Comparison of ENCODE assay signal across 20 cellular contexts in the genomic region with DNA sequence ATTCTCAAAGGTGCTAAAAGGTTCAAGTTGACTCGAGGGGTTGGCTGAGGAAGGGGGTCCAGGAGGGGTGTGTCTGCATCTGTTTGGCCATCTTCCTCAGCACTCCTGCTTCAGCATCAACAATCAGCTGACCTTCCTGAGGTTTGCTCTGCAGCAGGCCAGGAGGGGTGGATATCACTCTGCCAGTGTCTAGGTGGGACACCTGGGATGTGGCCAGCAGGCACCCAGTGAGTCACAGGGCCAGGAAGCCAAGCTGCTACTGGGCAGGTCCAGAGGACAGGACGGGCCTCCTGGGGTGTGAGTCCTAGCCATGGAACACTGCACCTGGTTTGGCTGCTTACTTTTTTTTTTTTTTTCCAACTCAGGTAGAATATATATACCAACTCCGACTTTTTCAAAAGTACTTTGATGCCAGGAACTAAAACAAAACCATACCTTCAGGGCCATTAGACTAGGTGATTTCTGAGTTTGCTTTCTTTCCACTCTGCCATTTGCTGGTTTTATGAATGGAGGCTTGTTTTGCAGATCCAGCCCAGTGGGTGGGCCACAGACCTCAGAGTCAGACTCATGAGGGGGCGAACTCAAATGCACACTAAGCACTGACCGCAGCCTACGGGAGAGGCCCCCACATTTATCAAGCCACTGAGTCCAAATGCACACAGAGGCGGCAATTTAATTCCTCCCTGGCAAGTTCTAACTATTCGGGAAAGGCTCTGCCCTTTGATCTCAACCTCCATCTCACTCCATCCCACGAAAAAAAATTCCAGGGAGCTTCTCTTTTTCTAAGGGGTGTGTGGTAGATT.
DNase-seq lines count a peak whose midpoint lies in the region; ATAC-seq and TF ChIP-seq lines count a peak whose summit lies in the region.
"Had no signal": no experiment of that assay in that cellular context is flagged by ENCODE, and none has a peak within 500 bp of the region (broad histone marks: within the 10 kb centered on the region; RNA-seq: fewer than 3 reads in every experiment).

No MANE protein-coding gene starts in this region.

- H3K36me3 Mint-ChIP-seq in activated CD8-positive, alpha-beta T cell treated with anti-CD3 and anti-CD28 coated beads for 36 hours (ENCODE audit: low read depth): peaks cover 13% of the 10 kb centered on the region
- peaks cover 63% of the 10 kb centered on the region for H3K36me3 Mint-ChIP-seq in activated CD8-positive, alpha-beta T cell treated with anti-CD3 and anti-CD28 coated beads, Interleukin-2, amount 10 ng/mL, durations not matched to agents 7 days and 5 days (ENCODE audit: low read depth)
- H3K36me3 Mint-ChIP-seq: activated CD4-positive, alpha-beta memory T cell treated with anti-CD3 and anti-CD28 coated beads for 36 hours had no signal

- H3K4me3 Mint-ChIP-seq in activated CD8-positive, alpha-beta T cell treated with anti-CD3 and anti-CD28 coated beads for 36 hours: no peak overlapping the region
- H3K4me3 Mint-ChIP-seq in activated CD8-positive, alpha-beta T cell treated with anti-CD3 and anti-CD28 coated beads, Interleukin-2, amount 10 ng/mL, durations not matched to agents 7 days and 5 days: no peak overlapping the region
- H3K4me3 Mint-ChIP-seq: activated CD4-positive, alpha-beta memory T cell treated with anti-CD3 and anti-CD28 coated beads for 36 hours; HFFc6; stimulated activated naive B cell treated with anti-CD40 and anti-IgM and Interleukin-4, amounts not matched to agents 10 μg/mL and 1 μg/mL and 100 μg/mL, for 72 hours had no signal

- no peaks in the 10 kb centered on the region for H3F3A ChIP-seq in PC-3 (ENCODE audit: low read length, unreplicated experiment)

- no peak for DNase-seq in activated CD8-positive, alpha-beta T cell treated with anti-CD3 and anti-CD28 coated beads for 36 hours
- DNase-seq in activated CD8-positive, alpha-beta T cell treated with anti-CD3 and anti-CD28 coated beads, Interleukin-2, amount 10 ng/mL, durations not matched to agents 7 days and 5 days: no peak
- peak; percentile 30 for DNase-seq in PC-3
- DNase-seq in right atrium auricular region (ENCODE audit: low spot score): no peak
- peak in 1 of 2 donors; percentile 44 for DNase-seq in gastrocnemius medialis
- no peak for DNase-seq in NCI-H1105 (lab: John Stamatoyannopoulos, UW)
- no peak for DNase-seq in NCI-H1092 treated with DMSO at 0.1 percent for 48 hours (lab: John Stamatoyannopoulos, UW)
- DNase-seq: activated CD4-positive, alpha-beta memory T cell treated with anti-CD3 and anti-CD28 coated beads for 36 hours; activated effector memory CD4-positive, alpha-beta T cell treated with anti-CD3 and anti-CD28 coated beads, Interleukin-2, amount 50 U/mL, for 16 hours; aorta; colonic mucosa; heart left ventricle; HFFc6; NCI-H748 treated with DMSO at 0.1 percent for 48 hours; stimulated activated naive B cell treated with anti-CD40 and anti-IgM and Interleukin-4, amounts not matched to agents 10 μg/mL and 1 μg/mL and 100 μg/mL, for 72 hours; upper lobe of left lung had no signal

- in situ Hi-C loops in gastrocnemius medialis (cut with MboI; ENCODE audit: low sequenced_read_pairs in 4 of 4): loop anchor here in 1 of 4 donors (25.0 kb wide), 1 partner anchor 344 kb away; a partner anchor contains a TSS

- no peaks in the 10 kb centered on the region for H4K20me1 ChIP-seq in PC-3 (ENCODE audit: low read length)

- no peaks in the 10 kb centered on the region for H3K9me3 Mint-ChIP-seq in activated CD8-positive, alpha-beta T cell treated with anti-CD3 and anti-CD28 coated beads for 36 hours
- H3K9me3 Mint-ChIP-seq in activated CD8-positive, alpha-beta T cell treated with anti-CD3 and anti-CD28 coated beads, Interleukin-2, amount 10 ng/mL, durations not matched to agents 7 days and 5 days (ENCODE audit: insufficient read depth): no peaks in the 10 kb centered on the region
- H3K9me3 Mint-ChIP-seq: activated CD4-positive, alpha-beta memory T cell treated with anti-CD3 and anti-CD28 coated beads for 36 hours; HFFc6; stimulated activated naive B cell treated with anti-CD40 and anti-IgM and Interleukin-4, amounts not matched to agents 10 μg/mL and 1 μg/mL and 100 μg/mL, for 72 hours had no signal

- H3K4me1 ChIP-seq in PC-3 (ENCODE audit: insufficient read depth, low read length) (peaks cover 21% of the 10 kb centered on the region), right atrium auricular region (peaks cover 0 to 21% of the 10 kb centered on the region in 2 donors), gastrocnemius medialis (peaks cover 27 to 34% of the 10 kb centered on the region in 2 donors)
- H3K4me1 ChIP-seq: colonic mucosa had no signal

- H3K9me3 ChIP-seq in PC-3 (ENCODE audit: low read length) (no peaks in the 10 kb centered on the region), right atrium auricular region (no peaks in the 10 kb centered on the region), gastrocnemius medialis (no peaks in the 10 kb centered on the region)
- H3K9me3 ChIP-seq: colonic mucosa, esophagus muscularis mucosa, heart left ventricle, upper lobe of left lung had no signal

- H3K9me2 ChIP-seq in PC-3 (replicated peaks; ENCODE audit: low read length): no peaks in the 10 kb centered on the region

- CTCF ChIA-PET in activated CD8-positive, alpha-beta T cell treated with anti-CD3 and anti-CD28 coated beads for 36 hours (lab: Charles Lee): no interaction called here
- CTCF ChIA-PET in activated CD8-positive, alpha-beta T cell treated with anti-CD3 and anti-CD28 coated beads, Interleukin-2, amount 10 ng/mL, durations not matched to agents 7 days and 5 days (lab: Charles Lee): no interaction called here
- CTCF ChIA-PET in PC-3 (lab: Charles Lee): no interaction called here

- intact Hi-C loops in activated CD8-positive, alpha-beta T cell treated with anti-CD3 and anti-CD28 coated beads for 36 hours (cut with micrococcal nuclease): no loop called here
- intact Hi-C loops in PC-3 (cut with micrococcal nuclease) (no loop called here), gastrocnemius medialis (cut with DNase I; ENCODE audit: low total_unique reads) (loop anchor here (5.0 kb wide), 2 partner anchors 39 to 74 kb away; a partner anchor contains a TSS)

- H3K4me2 ChIP-seq in PC-3 (ENCODE audit: low read length): no peak overlapping the region

- no peak for ATAC-seq in activated CD8-positive, alpha-beta T cell treated with anti-CD3 and anti-CD28 coated beads for 36 hours
- no peak for ATAC-seq in activated CD8-positive, alpha-beta T cell treated with anti-CD3 and anti-CD28 coated beads, Interleukin-2, amount 10 ng/mL, durations not matched to agents 7 days and 5 days
- ATAC-seq in PC-3 (peak; percentile 37), gastrocnemius medialis (peak; percentile 15 to 17), HG02938 (IDR thresholded peaks at IDR 0.05; ENCODE audit: unreplicated experiment) (no peak)
- ATAC-seq: Panc1; stimulated activated naive B cell treated with anti-CD40 and anti-IgM and Interleukin-4, amounts not matched to agents 10 μg/mL and 1 μg/mL and 100 μg/mL, for 72 hours had no signal

- BruUV-seq in PC-3 (replicated peaks; lab: Mats Ljungman, UMichigan): no TSS peak

- no peak for TF ChIP-seq CTCF in activated CD8-positive, alpha-beta T cell treated with anti-CD3 and anti-CD28 coated beads for 36 hours (IDR thresholded peaks at IDR 0.05)
- TF ChIP-seq CTCF in PC-3 (conservative IDR thresholded peaks at IDR 0.05; ENCODE audit: low read depth, low read length) (no peak), right atrium auricular region (IDR thresholded peaks at IDR 0.05) (no peak), gastrocnemius medialis (IDR thresholded peaks at IDR 0.05 in 4 of 5, conservative IDR thresholded peaks at IDR 0.05 in 1 of 5) (no peak)

- no peaks in the 10 kb centered on the region for H3K27me3 ChIP-seq in PC-3 (ENCODE audit: low read length)
- H3K27me3 ChIP-seq in right atrium auricular region: no peaks in the 10 kb centered on the region
- no peaks in the 10 kb centered on the region for H3K27me3 ChIP-seq in gastrocnemius medialis
- H3K27me3 ChIP-seq: colonic mucosa, esophagus muscularis mucosa, heart left ventricle, upper lobe of left lung had no signal

- no peak overlapping the region for H2AFZ ChIP-seq in PC-3 (ENCODE audit: low read length)

- H3K79me2 ChIP-seq in PC-3 (ENCODE audit: low read length): no peaks in the 10 kb centered on the region

- H3K27me3 Mint-ChIP-seq in activated CD8-positive, alpha-beta T cell treated with anti-CD3 and anti-CD28 coated beads for 36 hours: no peaks in the 10 kb centered on the region
- no peaks in the 10 kb centered on the region for H3K27me3 Mint-ChIP-seq in activated CD8-positive, alpha-beta T cell treated with anti-CD3 and anti-CD28 coated beads, Interleukin-2, amount 10 ng/mL, durations not matched to agents 7 days and 5 days (ENCODE audit: low read depth)
- H3K27me3 Mint-ChIP-seq: activated CD4-positive, alpha-beta memory T cell treated with anti-CD3 and anti-CD28 coated beads for 36 hours; stimulated activated naive B cell treated with anti-CD40 and anti-IgM and Interleukin-4, amounts not matched to agents 10 μg/mL and 1 μg/mL and 100 μg/mL, for 72 hours had no signal

- peaks cover 14% of the 10 kb centered on the region for H3K36me3 ChIP-seq in PC-3 (ENCODE audit: low read depth, low read length)
- no peaks in the 10 kb centered on the region for H3K36me3 ChIP-seq in right atrium auricular region
- peaks cover 0 to 22% of the 10 kb centered on the region in 2 donors for H3K36me3 ChIP-seq in gastrocnemius medialis
- H3K36me3 ChIP-seq: colonic mucosa had no signal

- POLR2A ChIA-PET in activated CD8-positive, alpha-beta T cell treated with anti-CD3 and anti-CD28 coated beads for 36 hours (lab: Charles Lee): no interaction called here
- POLR2A ChIA-PET in activated CD8-positive, alpha-beta T cell treated with anti-CD3 and anti-CD28 coated beads, Interleukin-2, amount 10 ng/mL, durations not matched to agents 7 days and 5 days (lab: Charles Lee): no interaction called here
- POLR2A ChIA-PET in PC-3 (lab: Charles Lee; ENCODE audit: unreplicated experiment): no interaction called here

- peaks cover 20% of the 10 kb centered on the region for H3K4me1 Mint-ChIP-seq in activated CD8-positive, alpha-beta T cell treated with anti-CD3 and anti-CD28 coated beads for 36 hours (ENCODE audit: low read depth)
- peaks cover 12% of the 10 kb centered on the region for H3K4me1 Mint-ChIP-seq in activated CD8-positive, alpha-beta T cell treated with anti-CD3 and anti-CD28 coated beads, Interleukin-2, amount 10 ng/mL, durations not matched to agents 7 days and 5 days (ENCODE audit: low read depth)

- no peak for TF ChIP-seq POLR2A in gastrocnemius medialis (IDR thresholded peaks at IDR 0.05)

- peak overlapping the region; percentile 67 for H3K27ac Mint-ChIP-seq in activated CD8-positive, alpha-beta T cell treated with anti-CD3 and anti-CD28 coated beads for 36 hours
- H3K27ac Mint-ChIP-seq in activated CD8-positive, alpha-beta T cell treated with anti-CD3 and anti-CD28 coated beads, Interleukin-2, amount 10 ng/mL, durations not matched to agents 7 days and 5 days: no peak overlapping the region
- H3K27ac Mint-ChIP-seq: activated CD4-positive, alpha-beta memory T cell treated with anti-CD3 and anti-CD28 coated beads for 36 hours; HFFc6; stimulated activated naive B cell treated with anti-CD40 and anti-IgM and Interleukin-4, amounts not matched to agents 10 μg/mL and 1 μg/mL and 100 μg/mL, for 72 hours had no signal

- no peak overlapping the region for H3K9ac ChIP-seq in PC-3 (ENCODE audit: low read length)

- H3K27ac ChIP-seq in PC-3 (ENCODE audit: low read length) (no peak overlapping the region), right atrium auricular region (peak overlapping the region; percentile 65 to 73), gastrocnemius medialis (peak overlapping the region; percentile 84 to 98 (median 91))
- H3K27ac ChIP-seq: C4-2B, colonic mucosa, esophagus muscularis mucosa, upper lobe of left lung had no signal

- H3K4me3 ChIP-seq in PC-3 (ENCODE audit: low read length): no peak overlapping the region
- no peak overlapping the region for H3K4me3 ChIP-seq in right atrium auricular region
- H3K4me3 ChIP-seq in gastrocnemius medialis: no peak overlapping the region
- H3K4me3 ChIP-seq: colonic mucosa, esophagus muscularis mucosa, heart left ventricle, upper lobe of left lung had no signal

Comparison
In these comparisons a context has a peak if more than half of its experiments do, and no peak if none do; other contexts are left out.
1. ATAC-seq: peak in PC-3 (single experiment) and gastrocnemius medialis (2 of 2); none in activated CD8-positive, alpha-beta T cell treated with anti-CD3 and anti-CD28 coated beads for 36 hours (single experiment), activated CD8-positive, alpha-beta T cell treated with anti-CD3 and anti-CD28 coated beads, Interleukin-2, amount 10 ng/mL, durations not matched to agents 7 days and 5 days (single experiment) and HG02938 (single experiment).